Comparison of ENCODE assay signal across 11 cellular contexts in the genomic region with DNA sequence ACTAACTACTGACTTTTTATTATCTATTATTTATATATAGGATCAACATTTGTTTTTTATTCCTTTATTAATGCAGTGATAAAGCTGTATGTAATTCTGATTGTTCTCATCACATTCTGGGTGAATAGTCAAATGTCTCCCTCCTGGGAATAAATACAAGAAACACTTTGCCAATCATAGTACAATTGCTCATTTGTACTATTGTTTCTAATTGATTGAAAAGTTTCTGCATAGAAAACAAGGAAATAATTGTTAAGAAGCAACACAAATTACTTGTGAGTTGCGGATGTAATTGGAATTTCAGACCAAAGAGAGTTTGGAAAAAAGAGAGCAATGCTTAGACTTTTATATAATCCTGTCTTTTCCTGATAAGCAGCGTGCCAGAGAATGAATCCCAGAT.
DNase-seq lines count a peak whose midpoint lies in the region; TF ChIP-seq lines count a peak whose summit lies in the region.
"Had no signal": no experiment of that assay in that cellular context is flagged by ENCODE, and none has a peak within 500 bp of the region (broad histone marks: within the 10 kb centered on the region; RNA-seq: fewer than 3 reads in every experiment).

No MANE protein-coding gene starts in this region.

- intact Hi-C loops in activated T-helper 2 cell treated with anti-CD3 and anti-CD28 coated beads, Interferon-gamma antibody, Interleukin-2, Interleukin-4, amounts not matched to agents 10 μg/mL and 5 μg/mL and 100 μg/mL, durations not matched to agents 14 hours and 24 hours and 36 hours (cut with micrococcal nuclease) = no loop called here

- DNase-seq in foreskin melanocyte (peak; percentile 29), medulla oblongata (ENCODE audit: extremely low spot score) (peak; percentile 63), putamen (ENCODE audit: low spot score) (peak; percentile 59), NCI-H510A (lab: John Stamatoyannopoulos, UW) (no peak), erythroblast (lab: John Stamatoyannopoulos, UW) (no peak), amniotic stem cell (lab: John Stamatoyannopoulos, UW) (no peak)
- DNase-seq in activated T-helper 2 cell treated with anti-CD3 and anti-CD28 coated beads, Interferon-gamma antibody, Interleukin-2, Interleukin-4, amounts not matched to agents 10 μg/mL and 5 μg/mL and 100 μg/mL, durations not matched to agents 14 hours and 24 hours and 36 hours (ENCODE audit: low spot score) = no peak
- DNase-seq: ACHN; Caco-2; CD4-positive, alpha-beta T cell; GM23248 had no signal

- H3K4me1 Mint-ChIP-seq in activated T-helper 2 cell treated with anti-CD3 and anti-CD28 coated beads, Interferon-gamma antibody, Interleukin-2, Interleukin-4, amounts not matched to agents 10 μg/mL and 5 μg/mL and 100 μg/mL, durations not matched to agents 14 hours and 24 hours and 36 hours (ENCODE audit: low read depth) = no peaks in the 10 kb centered on the region

- no peak overlapping the region for H3K4me3 Mint-ChIP-seq in activated T-helper 2 cell treated with anti-CD3 and anti-CD28 coated beads, Interferon-gamma antibody, Interleukin-2, Interleukin-4, amounts not matched to agents 10 μg/mL and 5 μg/mL and 100 μg/mL, durations not matched to agents 14 hours and 24 hours and 36 hours (ENCODE audit: low read depth)
- H3K4me3 Mint-ChIP-seq: CD4-positive, alpha-beta T cell had no signal

- H3K9me3 Mint-ChIP-seq in activated T-helper 2 cell treated with anti-CD3 and anti-CD28 coated beads, Interferon-gamma antibody, Interleukin-2, Interleukin-4, amounts not matched to agents 10 μg/mL and 5 μg/mL and 100 μg/mL, durations not matched to agents 14 hours and 24 hours and 36 hours = peaks cover 30% of the 10 kb centered on the region

- H3K36me3 Mint-ChIP-seq in activated T-helper 2 cell treated with anti-CD3 and anti-CD28 coated beads, Interferon-gamma antibody, Interleukin-2, Interleukin-4, amounts not matched to agents 10 μg/mL and 5 μg/mL and 100 μg/mL, durations not matched to agents 14 hours and 24 hours and 36 hours (ENCODE audit: low read depth) = no peaks in the 10 kb centered on the region

- H3K27ac Mint-ChIP-seq in activated T-helper 2 cell treated with anti-CD3 and anti-CD28 coated beads, Interferon-gamma antibody, Interleukin-2, Interleukin-4, amounts not matched to agents 10 μg/mL and 5 μg/mL and 100 μg/mL, durations not matched to agents 14 hours and 24 hours and 36 hours = no peak overlapping the region
- H3K27ac Mint-ChIP-seq: CD4-positive, alpha-beta T cell had no signal

- no peaks in the 10 kb centered on the region for H3K27me3 Mint-ChIP-seq in activated T-helper 2 cell treated with anti-CD3 and anti-CD28 coated beads, Interferon-gamma antibody, Interleukin-2, Interleukin-4, amounts not matched to agents 10 μg/mL and 5 μg/mL and 100 μg/mL, durations not matched to agents 14 hours and 24 hours and 36 hours (ENCODE audit: low read depth)
- H3K27me3 Mint-ChIP-seq: CD4-positive, alpha-beta T cell had no signal

- no peak for TF ChIP-seq POLR2A in erythroblast (IDR thresholded peaks at IDR 0.05; ENCODE audit: low read length)

Comparison
In these comparisons a context has a peak if more than half of its experiments do, and no peak if none do; other contexts are left out.
1. DNase-seq: peak in foreskin melanocyte (single experiment), medulla oblongata (single experiment) and putamen (single experiment); none in NCI-H510A (single experiment), activated T-helper 2 cell treated with anti-CD3 and anti-CD28 coated beads, Interferon-gamma antibody, Interleukin-2, Interleukin-4, amounts not matched to agents 10 μg/mL and 5 μg/mL and 100 μg/mL, durations not matched to agents 14 hours and 24 hours and 36 hours (single experiment), erythroblast (0 of 2) and amniotic stem cell (single experiment).